In the genomic region with DNA sequence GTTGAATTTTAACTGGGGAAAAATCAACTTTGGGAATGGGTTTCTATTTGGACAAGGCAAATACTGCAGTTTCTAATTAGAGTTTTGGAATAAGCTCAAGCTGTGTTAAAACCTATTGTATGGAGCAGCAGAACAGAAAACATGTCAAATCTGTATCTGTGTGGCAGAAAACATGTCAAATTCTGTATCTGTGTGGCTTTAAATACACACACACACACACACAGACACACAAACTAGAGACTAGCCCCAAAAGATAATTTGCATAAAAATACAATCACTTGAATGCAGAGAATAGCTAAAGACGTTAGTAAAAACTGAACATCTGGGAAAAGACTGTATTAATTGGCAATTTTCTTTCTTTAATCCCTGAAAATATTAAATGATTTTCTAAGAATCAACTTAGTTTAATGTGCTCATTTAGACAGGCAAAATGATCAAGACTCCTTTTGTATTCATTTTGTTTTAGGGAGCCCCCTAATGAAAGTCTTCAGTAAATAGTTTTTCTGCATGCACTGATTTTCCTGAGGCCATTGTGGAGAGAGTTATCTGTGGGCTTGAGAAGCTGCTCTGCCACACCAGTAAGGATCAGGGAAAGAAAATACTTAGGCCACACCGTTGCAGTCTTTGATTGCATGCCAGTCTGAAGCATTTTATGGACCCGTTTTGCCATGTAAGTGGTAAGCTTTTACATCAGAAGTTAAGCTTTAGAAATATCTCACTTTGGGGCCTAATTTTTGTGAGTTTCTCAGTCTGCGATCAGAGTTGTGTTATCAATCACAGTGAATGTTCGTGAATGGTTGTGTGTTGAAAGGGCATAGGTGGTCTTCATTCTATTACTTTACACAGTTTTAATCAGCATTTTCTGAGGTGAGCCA, we compare ENCODE assay signal across 2 cellular contexts.
TF ChIP-seq lines count a peak whose summit lies in the region.

No MANE protein-coding gene starts in this region.

TF ChIP-seq in HEK293, 187 proteins besides CTCF, POLR2A, EP300 and RAD21 (continued from another document):
- TF ChIP-seq, protein P1, sequence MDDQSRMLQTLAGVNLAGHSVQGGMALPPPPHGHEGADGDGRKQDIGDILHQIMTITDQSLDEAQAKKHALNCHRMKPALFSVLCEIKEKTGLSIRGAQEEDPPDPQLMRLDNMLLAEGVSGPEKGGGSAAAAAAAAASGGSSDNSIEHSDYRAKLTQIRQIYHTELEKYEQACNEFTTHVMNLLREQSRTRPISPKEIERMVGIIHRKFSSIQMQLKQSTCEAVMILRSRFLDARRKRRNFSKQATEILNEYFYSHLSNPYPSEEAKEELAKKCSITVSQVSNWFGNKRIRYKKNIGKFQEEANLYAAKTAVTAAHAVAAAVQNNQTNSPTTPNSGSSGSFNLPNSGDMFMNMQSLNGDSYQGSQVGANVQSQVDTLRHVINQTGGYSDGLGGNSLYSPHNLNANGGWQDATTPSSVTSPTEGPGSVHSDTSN (CRISPR knock-in tag; IDR thresholded peaks at IDR 0.05) = no peak
- no peak for TF ChIP-seq ZNF843 (tag by site-specific recombination; IDR thresholded peaks at IDR 0.05)
- TF ChIP-seq, protein P2, sequence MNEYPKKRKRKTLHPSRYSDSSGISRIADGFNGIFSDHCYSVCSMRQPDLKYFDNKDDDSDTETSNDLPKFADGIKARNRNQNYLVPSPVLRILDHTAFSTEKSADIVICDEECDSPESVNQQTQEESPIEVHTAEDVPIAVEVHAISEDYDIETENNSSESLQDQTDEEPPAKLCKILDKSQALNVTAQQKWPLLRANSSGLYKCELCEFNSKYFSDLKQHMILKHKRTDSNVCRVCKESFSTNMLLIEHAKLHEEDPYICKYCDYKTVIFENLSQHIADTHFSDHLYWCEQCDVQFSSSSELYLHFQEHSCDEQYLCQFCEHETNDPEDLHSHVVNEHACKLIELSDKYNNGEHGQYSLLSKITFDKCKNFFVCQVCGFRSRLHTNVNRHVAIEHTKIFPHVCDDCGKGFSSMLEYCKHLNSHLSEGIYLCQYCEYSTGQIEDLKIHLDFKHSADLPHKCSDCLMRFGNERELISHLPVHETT (tag by site-specific recombination; IDR thresholded peaks at IDR 0.05) = no peak
- peak; percentile 64 for TF ChIP-seq ZNF660 (tag by site-specific recombination; IDR thresholded peaks at IDR 0.05)
- no peak for TF ChIP-seq ZNF23 (tag by site-specific recombination; IDR thresholded peaks at IDR 0.05; ENCODE audit: borderline replicate concordance)
- no peak for TF ChIP-seq ZNF473 (tag by site-specific recombination; IDR thresholded peaks at IDR 0.05)
- TF ChIP-seq ZNF600 (tag by site-specific recombination; IDR thresholded peaks at IDR 0.05) = peak; percentile 58; the same call in 1 of the 2 replicates
- TF ChIP-seq ZNF335 (tag by site-specific recombination; conservative IDR thresholded peaks at IDR 0.05) = peak; percentile 67
- TF ChIP-seq ZNF202 (tag by site-specific recombination; IDR thresholded peaks at IDR 0.05; ENCODE audit: borderline replicate concordance) = no peak
- no peak for TF ChIP-seq SP2 (tag by site-specific recombination; IDR thresholded peaks at IDR 0.05)

TF ChIP-seq in GM12878, 131 proteins besides CTCF, POLR2A, EP300 and RAD21 (continued from another document):
- TF ChIP-seq, protein P3, sequence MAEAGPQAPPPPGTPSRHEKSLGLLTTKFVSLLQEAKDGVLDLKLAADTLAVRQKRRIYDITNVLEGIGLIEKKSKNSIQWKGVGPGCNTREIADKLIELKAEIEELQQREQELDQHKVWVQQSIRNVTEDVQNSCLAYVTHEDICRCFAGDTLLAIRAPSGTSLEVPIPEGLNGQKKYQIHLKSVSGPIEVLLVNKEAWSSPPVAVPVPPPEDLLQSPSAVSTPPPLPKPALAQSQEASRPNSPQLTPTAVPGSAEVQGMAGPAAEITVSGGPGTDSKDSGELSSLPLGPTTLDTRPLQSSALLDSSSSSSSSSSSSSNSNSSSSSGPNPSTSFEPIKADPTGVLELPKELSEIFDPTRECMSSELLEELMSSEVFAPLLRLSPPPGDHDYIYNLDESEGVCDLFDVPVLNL (IDR thresholded peaks at IDR 0.05; ENCODE audit: low read depth, low read length) = no peak
